In genomic region chr11:80987161-80987560, GRCh38 we compare ENCODE assay signal across 20 cellular contexts.
"Had no signal": no experiment of that assay in that cellular context is flagged by ENCODE, and none has a peak within 500 bp of the region (broad histone marks: within the 10 kb centered on the region; RNA-seq: fewer than 3 reads in every experiment).

No MANE protein-coding gene starts in this region.

- H3K9me3 ChIP-seq: SK-N-SH had no signal

- H3K4me2 ChIP-seq: SK-N-SH had no signal

- H3K9me2 ChIP-seq: SK-N-SH had no signal

- H3K9ac ChIP-seq: SK-N-SH had no signal

- DNase-seq: KBM-7, MV-4-11, NCI-H1048, NCI-H1105, NCI-H1417, NCI-H1436 treated with DMSO at 0.1 percent for 48 hours, NCI-H1694, NCI-H187 treated with DMSO at 0.1 percent for 48 hours, NCI-H2029 treated with DMSO at 0.1 percent for 48 hours, NCI-H2107, NCI-H226, NCI-H446, NCI-H510A, NCI-H524 treated with DMSO at 0.1 percent for 48 hours, NCI-H69, NCI-H774, SHP77, SK-N-SH, SW 1271 had no signal

- H3K27ac ChIP-seq: RWPE1 had no signal
